10 cellular contexts compared by ENCODE assay signal in the genomic region with DNA sequence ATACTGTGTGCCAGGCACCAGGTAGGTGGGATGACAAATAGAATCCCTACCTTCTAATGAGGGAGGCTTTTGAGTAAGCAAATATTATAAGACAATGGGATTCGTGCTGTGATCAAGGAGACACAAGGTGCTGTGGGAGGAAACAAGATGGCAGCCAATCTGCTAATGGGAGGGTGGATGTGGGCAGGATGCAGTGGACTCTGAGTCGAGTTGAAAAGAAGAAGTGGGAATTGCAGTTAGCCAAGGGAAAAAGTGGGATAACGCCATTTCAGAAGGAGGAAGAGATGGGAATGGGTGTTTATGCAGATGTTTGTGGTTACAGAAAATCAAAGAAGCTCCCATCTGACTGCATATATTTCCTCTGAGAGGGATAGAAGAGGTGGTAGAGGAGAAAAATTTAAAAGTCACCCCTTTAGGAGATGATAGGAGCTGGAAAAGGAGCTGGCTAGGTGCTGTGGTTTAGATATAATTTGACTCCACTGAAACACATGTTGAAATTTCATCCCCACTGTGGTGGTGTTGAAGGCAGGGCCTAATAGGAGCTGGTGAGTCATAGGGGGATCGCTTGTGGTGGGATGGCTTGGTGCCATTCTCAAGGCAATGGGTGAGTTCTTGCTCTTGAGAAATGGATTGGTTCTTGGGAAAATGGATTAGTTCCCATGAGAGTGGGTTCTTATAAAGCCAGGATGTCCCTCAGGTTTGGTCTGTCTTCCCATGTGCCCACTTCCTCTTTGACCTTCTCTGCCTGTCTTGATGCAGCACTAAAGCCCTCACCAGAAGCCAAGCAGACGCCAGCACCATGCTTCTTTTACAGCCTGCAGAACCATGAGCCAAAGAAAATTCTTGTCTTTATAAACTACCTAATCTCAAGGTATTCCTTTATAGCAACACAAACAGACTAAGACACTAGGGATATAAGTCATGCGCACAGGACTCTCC. TPM values are rescaled to one million over a fixed set of nuclear protein-coding genes. Genes with fewer than 3 reads are reported as not detected.
A peak's percentile ranks its signal among the peaks of the same experiment; 100 is the strongest.
DNase-seq lines count a peak whose midpoint lies in the region; ATAC-seq, FAIRE-seq and TF ChIP-seq lines count a peak whose summit lies in the region.
"Had no signal": no experiment of that assay in that cellular context is flagged by ENCODE, and none has a peak within 500 bp of the region (broad histone marks: within the 10 kb centered on the region; RNA-seq: fewer than 3 reads in every experiment).

No MANE protein-coding gene starts in this region.

- H3K27me3 ChIP-seq in right lobe of liver: no peaks in the 10 kb centered on the region
- H3K27me3 ChIP-seq in SK-N-SH (ENCODE audit: insufficient read depth): no peaks in the 10 kb centered on the region; the same call in 1 of the 2 replicates

- H3K9me3 Mint-ChIP-seq in activated naive CD8-positive, alpha-beta T cell treated with anti-CD3 and anti-CD28 coated beads, Interleukin-2, amount 50 U/mL, for 24 hours: peaks cover 3% of the 10 kb centered on the region
- H3K9me3 Mint-ChIP-seq in activated naive CD8-positive, alpha-beta T cell treated with anti-CD3 and anti-CD28 coated beads for 36 hours: peaks cover 2% of the 10 kb centered on the region

- no peak for TF ChIP-seq EP300 in SK-N-SH (IDR thresholded peaks at IDR 0.05; ENCODE audit: borderline replicate concordance in 1 of 2, low read depth in 1 of 2, low read length in 1 of 2)

- H3K27ac ChIP-seq in right lobe of liver: no peak overlapping the region
- H3K27ac ChIP-seq in SK-N-SH (ENCODE audit: low read depth in 2 of 2, low read length in 1 of 2): no peak overlapping the region

- H3K4me3 ChIP-seq in right lobe of liver (no peak overlapping the region), SK-N-SH (ENCODE audit: low read depth in 2 of 2, low read length in 1 of 2) (no peak overlapping the region)

- 70% methylated on average over 5 of the region's 6 CpGs for WGBS in right lobe of liver (ENCODE audit: insufficient coverage, low coverage, low lambda C conversion rate, missing lambda C conversion rate)
- 26% methylated on average over 6 of the region's 6 CpGs for WGBS in SK-N-SH (ENCODE audit: low lambda C conversion rate)

- peak; percentile 50 for FAIRE-seq in urothelium cell line (lab: Jason Lieb, UNC)

- POLR2A ChIA-PET in SK-N-SH (lab: Yijun Ruan, JAX): no interaction called here

- no peak for ATAC-seq in activated naive CD8-positive, alpha-beta T cell treated with anti-CD3 and anti-CD28 coated beads, Interleukin-2, amount 50 U/mL, for 24 hours
- ATAC-seq in HG03175 (IDR thresholded peaks at IDR 0.05; ENCODE audit: unreplicated experiment) (peak; percentile 39), right lobe of liver (no peak)

- CTCF ChIA-PET in SK-N-SH (lab: Yijun Ruan, JAX): interaction anchor here (1.2 to 4.1 kb wide), 4 partner anchors 12 to 110 kb away, joined by 3 to 26 read pairs (median 8); a partner anchor contains a TSS

- H3F3A ChIP-seq in SK-N-SH (replicated peaks; ENCODE audit: insufficient read depth): no peaks in the 10 kb centered on the region

- H3K4me1 ChIP-seq in right lobe of liver (no peaks in the 10 kb centered on the region), SK-N-SH (ENCODE audit: control insufficient read depth in 1 of 2, insufficient read depth in 2 of 2, low read depth in 1 of 2, low read length in 1 of 2) (no peaks in the 10 kb centered on the region)

- no peaks in the 10 kb centered on the region for H3K9me2 ChIP-seq in SK-N-SH

- intact Hi-C loops in right lobe of liver (cut with DNase I): no loop called here

- no peak overlapping the region for H3K4me3 Mint-ChIP-seq in activated naive CD8-positive, alpha-beta T cell treated with anti-CD3 and anti-CD28 coated beads, Interleukin-2, amount 50 U/mL, for 24 hours
- H3K4me3 Mint-ChIP-seq in activated naive CD8-positive, alpha-beta T cell treated with anti-CD3 and anti-CD28 coated beads for 36 hours: no peak overlapping the region
- H3K4me3 Mint-ChIP-seq: activated T-helper 1 cell treated with anti-CD3 and anti-CD28 coated beads, Interleukin-12 subunit alpha, Interleukin-12 subunit beta, Interleukin-2, Interleukin-4 antibody, amounts not matched to agents 30 ng/mL and 10 ng/mL and 1 ng/mL, durations not matched to agents 14 hours and 24 hours and 36 hours had no signal

- H3K27ac Mint-ChIP-seq in activated naive CD8-positive, alpha-beta T cell treated with anti-CD3 and anti-CD28 coated beads, Interleukin-2, amount 50 U/mL, for 24 hours: peak overlapping the region; percentile 21
- no peak overlapping the region for H3K27ac Mint-ChIP-seq in activated naive CD8-positive, alpha-beta T cell treated with anti-CD3 and anti-CD28 coated beads for 36 hours
- H3K27ac Mint-ChIP-seq: activated T-helper 1 cell treated with anti-CD3 and anti-CD28 coated beads, Interleukin-12 subunit alpha, Interleukin-12 subunit beta, Interleukin-2, Interleukin-4 antibody, amounts not matched to agents 30 ng/mL and 10 ng/mL and 1 ng/mL, durations not matched to agents 14 hours and 24 hours and 36 hours had no signal

- no peak for TF ChIP-seq RAD21 in SK-N-SH (IDR thresholded peaks at IDR 0.05; ENCODE audit: low read length)

- no peak for TF ChIP-seq CTCF in right lobe of liver (IDR thresholded peaks at IDR 0.05)
- TF ChIP-seq CTCF in SK-N-SH (IDR thresholded peaks at IDR 0.05): no peak

- H3K27me3 Mint-ChIP-seq in activated naive CD8-positive, alpha-beta T cell treated with anti-CD3 and anti-CD28 coated beads, Interleukin-2, amount 50 U/mL, for 24 hours: no peaks in the 10 kb centered on the region
- no peaks in the 10 kb centered on the region for H3K27me3 Mint-ChIP-seq in activated naive CD8-positive, alpha-beta T cell treated with anti-CD3 and anti-CD28 coated beads for 36 hours

- no peak overlapping the region for H3K4me2 ChIP-seq in SK-N-SH

- no peak for TF ChIP-seq POLR2A in right lobe of liver (IDR thresholded peaks at IDR 0.05)

- peaks cover 43% of the 10 kb centered on the region for H3K4me1 Mint-ChIP-seq in activated naive CD8-positive, alpha-beta T cell treated with anti-CD3 and anti-CD28 coated beads, Interleukin-2, amount 50 U/mL, for 24 hours
- H3K4me1 Mint-ChIP-seq in activated naive CD8-positive, alpha-beta T cell treated with anti-CD3 and anti-CD28 coated beads for 36 hours: peaks cover 18% of the 10 kb centered on the region

- no peak overlapping the region for H3K9ac ChIP-seq in SK-N-SH

- no peaks in the 10 kb centered on the region for H4K20me1 ChIP-seq in SK-N-SH (ENCODE audit: insufficient read depth)

- H3K36me3 Mint-ChIP-seq in activated naive CD8-positive, alpha-beta T cell treated with anti-CD3 and anti-CD28 coated beads, Interleukin-2, amount 50 U/mL, for 24 hours (ENCODE audit: low read depth): no peaks in the 10 kb centered on the region
- H3K36me3 Mint-ChIP-seq in activated naive CD8-positive, alpha-beta T cell treated with anti-CD3 and anti-CD28 coated beads for 36 hours: no peaks in the 10 kb centered on the region

- DNase-seq in activated naive CD8-positive, alpha-beta T cell treated with anti-CD3 and anti-CD28 coated beads, Interleukin-2, amount 50 U/mL, for 24 hours: no peak
- DNase-seq in activated naive CD8-positive, alpha-beta T cell treated with anti-CD3 and anti-CD28 coated beads for 36 hours: no peak
- DNase-seq in RPMI7951 (ENCODE audit: low read depth) (peak; percentile 83), urothelium cell line (ENCODE audit: low spot score) (no peak), NCI-H2227 treated with DMSO at 0.1 percent for 48 hours (lab: John Stamatoyannopoulos, UW) (no peak), right lobe of liver (no peak), SK-N-SH (no peak)
- DNase-seq: Right ventricle myocardium superior had no signal

- H3K9me3 ChIP-seq in right lobe of liver (no peaks in the 10 kb centered on the region), SK-N-SH (no peaks in the 10 kb centered on the region)

- no peaks in the 10 kb centered on the region for H3K36me3 ChIP-seq in right lobe of liver
- H3K36me3 ChIP-seq in SK-N-SH (replicated peaks in 1 of 2; ENCODE audit: control insufficient read depth in 1 of 2, insufficient read depth in 2 of 2, low read length in 1 of 2): no peaks in the 10 kb centered on the region

- no peaks in the 10 kb centered on the region for H3K79me2 ChIP-seq in SK-N-SH (ENCODE audit: insufficient read depth)

- H2AFZ ChIP-seq in SK-N-SH (ENCODE audit: low read depth): no peak overlapping the region

TF ChIP-seq in SK-N-SH, 30 proteins besides CTCF, POLR2A, EP300 and RAD21:
- TF ChIP-seq SMC3 (IDR thresholded peaks at IDR 0.05; ENCODE audit: low read depth, low read length) (no peak), GABPA (IDR thresholded peaks at IDR 0.05; ENCODE audit: low read depth) (no peak), FOXJ3 (CRISPR knock-in tag; IDR thresholded peaks at IDR 0.05) (no peak), NRF1 (IDR thresholded peaks at IDR 0.05; ENCODE audit: low read depth, low read length) (no peak), RXRA (IDR thresholded peaks at IDR 0.05; ENCODE audit: borderline replicate concordance, low read depth) (no peak), FOXM1 (IDR thresholded peaks at IDR 0.05; ENCODE audit: low read depth) (no peak)
- TF ChIP-seq, protein P1, sequence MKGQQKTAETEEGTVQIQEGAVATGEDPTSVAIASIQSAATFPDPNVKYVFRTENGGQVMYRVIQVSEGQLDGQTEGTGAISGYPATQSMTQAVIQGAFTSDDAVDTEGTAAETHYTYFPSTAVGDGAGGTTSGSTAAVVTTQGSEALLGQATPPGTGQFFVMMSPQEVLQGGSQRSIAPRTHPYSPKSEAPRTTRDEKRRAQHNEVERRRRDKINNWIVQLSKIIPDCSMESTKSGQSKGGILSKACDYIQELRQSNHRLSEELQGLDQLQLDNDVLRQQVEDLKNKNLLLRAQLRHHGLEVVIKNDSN (IDR thresholded peaks at IDR 0.05; ENCODE audit: borderline replicate concordance, low read depth): no peak

RNA-seq across cellular contexts. Expression of a gene that starts 30.0 kb away (rescaled TPM):
- 1 to 10 TPM; 3.0 to 3.5 TPM for total RNA-seq in activated naive CD8-positive, alpha-beta T cell treated with anti-CD3 and anti-CD28 coated beads for 36 hours
- total RNA-seq in RPMI7951 (2014; rRNA removed; shearing (Covaris generic)): not detected in 2 replicates
- total RNA-seq in right lobe of liver: 1 to 10 TPM in 2 of 6 experiments, under 1 TPM in 4; 0.06 to 2.4 (median 0.63) TPM
- polyA plus RNA-seq in SK-N-SH (2012; rRNA removed): 0.05 and 0.07 TPM in 2 replicates
- polyA plus RNA-seq in SK-N-SH (2012; cell fraction: cytosol; rRNA removed): 0.04 and 0.28 TPM in 2 replicates
- polyA plus RNA-seq in SK-N-SH (2012; cell fraction: nucleus; rRNA removed): 0.17 and 0.58 TPM in 2 replicates
